Comparison of ENCODE assay signal across 16 cellular contexts in the genomic region with DNA sequence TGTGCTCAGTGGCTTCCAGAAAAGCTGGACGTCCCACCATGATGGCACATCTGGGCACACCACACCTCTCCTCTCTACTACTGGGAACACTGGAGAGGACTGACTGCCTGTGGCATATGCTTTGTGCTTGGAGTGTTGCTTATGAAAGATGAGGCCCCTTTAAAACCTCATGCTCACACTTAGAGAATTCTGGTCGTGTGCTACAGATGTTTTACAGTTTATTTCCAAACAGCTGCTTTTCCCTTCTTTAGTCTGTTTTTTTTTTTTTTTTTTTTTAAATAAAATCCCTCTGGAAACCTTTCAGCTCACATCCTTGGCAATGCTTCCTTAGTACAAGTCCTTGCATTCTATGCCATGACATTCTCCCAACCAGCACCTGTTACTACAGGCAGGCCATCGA.
DNase-seq lines count a peak whose midpoint lies in the region; ATAC-seq and TF ChIP-seq lines count a peak whose summit lies in the region.
"Had no signal": no experiment of that assay in that cellular context is flagged by ENCODE, and none has a peak within 500 bp of the region (broad histone marks: within the 10 kb centered on the region; RNA-seq: fewer than 3 reads in every experiment).

No MANE protein-coding gene starts in this region.

- no peak overlapping the region for H3K4me3 ChIP-seq in esophagus squamous epithelium
- H3K4me3 ChIP-seq in lower lobe of right lung, result no peak overlapping the region
- H3K4me3 ChIP-seq in stomach smooth muscle (ENCODE audit: low read length in 2 of 2), result peak overlapping the region in 1 of 2 donors; percentile 22

- H3K36me3 ChIP-seq in esophagus squamous epithelium (no peaks in the 10 kb centered on the region), lower lobe of right lung (no peaks in the 10 kb centered on the region), stomach smooth muscle (ENCODE audit: control insufficient read depth in 2 of 2, insufficient read depth in 2 of 2, low read length in 2 of 2) (no peaks in the 10 kb centered on the region)

- no peaks in the 10 kb centered on the region for H3K9me3 ChIP-seq in esophagus squamous epithelium
- no peaks in the 10 kb centered on the region for H3K9me3 ChIP-seq in lower lobe of right lung
- H3K9me3 ChIP-seq in stomach smooth muscle (ENCODE audit: control insufficient read depth in 2 of 2, low read length in 2 of 2), result no peaks in the 10 kb centered on the region

- DNase-seq in AG20443 (ENCODE audit: low spot score), result peak; percentile 27
- DNase-seq in esophagus squamous epithelium (lab: John Stamatoyannopoulos, UW), result no peak
- DNase-seq in lower lobe of right lung, result no peak
- DNase-seq in COLO829 (ENCODE audit: low spot score), result no peak
- no peak for DNase-seq in NCI-H1048 (lab: John Stamatoyannopoulos, UW)
- DNase-seq: CD4-positive, alpha-beta T cell; DMS79; HFFc6; MM.1S; NCI-H2029; NCI-H2171 treated with DMSO at 0.1 percent for 48 hours; NCI-H774; SHP77 had no signal

- intact Hi-C loops in esophagus squamous epithelium (cut with DNase I), result no loop called here
- intact Hi-C loops in lower lobe of right lung (cut with DNase I), result no loop called here

- H3K4me1 ChIP-seq in esophagus squamous epithelium (peaks cover 0 to 30% (median 8%) of the 10 kb centered on the region in 3 donors), lower lobe of right lung (peaks cover 35% of the 10 kb centered on the region), stomach smooth muscle (ENCODE audit: control insufficient read depth, insufficient read depth, low read length) (peaks cover 21% of the 10 kb centered on the region)

- 22 to 29% methylated on average over 3 of the region's 3 CpGs for WGBS in esophagus squamous epithelium, 2 donors

- TF ChIP-seq POLR2A in esophagus squamous epithelium (IDR thresholded peaks at IDR 0.05), result no peak

- H3K27ac ChIP-seq in esophagus squamous epithelium, result peak overlapping the region in 3 of 4 donors; percentile 34 to 81 (median 50)
- H3K27ac ChIP-seq in lower lobe of right lung, result peak overlapping the region; percentile 43
- peak overlapping the region; percentile 53 for H3K27ac ChIP-seq in stomach smooth muscle (ENCODE audit: low read length)

- peaks cover 0 to 4% (median 0%) of the 10 kb centered on the region in 4 donors for H3K27me3 ChIP-seq in esophagus squamous epithelium
- no peaks in the 10 kb centered on the region for H3K27me3 ChIP-seq in lower lobe of right lung (ENCODE audit: low read depth)
- no peaks in the 10 kb centered on the region for H3K27me3 ChIP-seq in stomach smooth muscle (ENCODE audit: control insufficient read depth in 1 of 2, insufficient read depth in 2 of 2, low read length in 2 of 2)

- no peak overlapping the region for H3K9ac ChIP-seq in stomach smooth muscle (ENCODE audit: low read length in 2 of 2)

- ATAC-seq in lower lobe of right lung, result peak in 1 of 2 donors; percentile 52
- no peak for ATAC-seq in GM18858 (IDR thresholded peaks at IDR 0.05; ENCODE audit: unreplicated experiment)
- ATAC-seq: HepG2 had no signal

- TF ChIP-seq CTCF in esophagus squamous epithelium (IDR thresholded peaks at IDR 0.05), result no peak
- TF ChIP-seq CTCF in lower lobe of right lung (IDR thresholded peaks at IDR 0.05), result no peak
